19 cellular contexts compared by ENCODE assay signal in genomic region chr1:165254376-165254775, GRCh38.
"Had no signal": no experiment of that assay in that cellular context is flagged by ENCODE, and none has a peak within 500 bp of the region (broad histone marks: within the 10 kb centered on the region; RNA-seq: fewer than 3 reads in every experiment).

No MANE protein-coding gene starts in this region.

- H3K4me3 ChIP-seq: gastrocnemius medialis, heart right ventricle, spleen, thyroid gland had no signal

- H3K27ac ChIP-seq: gastrocnemius medialis, heart right ventricle, spleen, thyroid gland had no signal

- H3K36me3 Mint-ChIP-seq: activated CD4-positive, alpha-beta memory T cell treated with anti-CD3 and anti-CD28 coated beads for 36 hours; activated naive CD8-positive, alpha-beta T cell treated with anti-CD3 and anti-CD28 coated beads for 36 hours; natural killer cell; stimulated activated naive B cell treated with anti-CD40 and anti-IgM and Interleukin-4, amounts not matched to agents 10 μg/mL and 1 μg/mL and 100 μg/mL, for 72 hours had no signal

- H3K4me1 ChIP-seq: spleen, thyroid gland had no signal

- H3K27me3 ChIP-seq: gastrocnemius medialis, thyroid gland had no signal

- H3K4me1 Mint-ChIP-seq: activated B cell treated with CpG ODN at 0.5 μM for 24 hours; activated naive CD8-positive, alpha-beta T cell treated with anti-CD3 and anti-CD28 coated beads for 36 hours; natural killer cell; stimulated activated naive B cell treated with anti-CD40 and anti-IgM and Interleukin-4, amounts not matched to agents 10 μg/mL and 1 μg/mL and 100 μg/mL, for 72 hours had no signal

- DNase-seq: activated B cell treated with CpG ODN at 0.5 μM for 24 hours; activated CD4-positive, alpha-beta memory T cell treated with anti-CD3 and anti-CD28 coated beads for 36 hours; activated CD4-positive, alpha-beta T cell treated with anti-CD3 and anti-CD28 coated beads for 4 hours; activated naive CD4-positive, alpha-beta T cell; activated naive CD8-positive, alpha-beta T cell treated with anti-CD3 and anti-CD28 coated beads for 36 hours; activated T-cell treated with anti-CD3 and anti-CD28 coated beads for 4 hours; amniotic stem cell; effector CD4-positive, alpha-beta T cell; gastrocnemius medialis; heart right ventricle; kidney glomerular epithelial cell; natural killer cell; spleen; stimulated activated CD4-positive, alpha-beta T cell treated with anti-CD3 and anti-CD28 coated beads, Interleukin-4, amount 100 ng/mL, for 4 hours; stimulated activated naive B cell treated with anti-CD40 and anti-IgM and Interleukin-4, amounts not matched to agents 10 μg/mL and 1 μg/mL and 100 μg/mL, for 72 hours; thyroid gland had no signal

- H3K9me3 Mint-ChIP-seq: activated B cell treated with CpG ODN at 0.5 μM for 24 hours; activated CD4-positive, alpha-beta memory T cell treated with anti-CD3 and anti-CD28 coated beads for 36 hours; activated naive CD8-positive, alpha-beta T cell treated with anti-CD3 and anti-CD28 coated beads for 36 hours; activated T-helper 1 cell treated with anti-CD3 and anti-CD28 coated beads, Interleukin-12 subunit alpha, Interleukin-12 subunit beta, Interleukin-2, Interleukin-4 antibody, amounts not matched to agents 30 ng/mL and 10 ng/mL and 1 ng/mL, durations not matched to agents 14 hours and 24 hours and 36 hours; natural killer cell had no signal

- H3K27ac Mint-ChIP-seq: activated B cell treated with CpG ODN at 0.5 μM for 24 hours; activated CD4-positive, alpha-beta memory T cell treated with anti-CD3 and anti-CD28 coated beads for 36 hours; activated naive CD8-positive, alpha-beta T cell treated with anti-CD3 and anti-CD28 coated beads for 36 hours; activated T-helper 1 cell treated with anti-CD3 and anti-CD28 coated beads, Interleukin-12 subunit alpha, Interleukin-12 subunit beta, Interleukin-2, Interleukin-4 antibody, amounts not matched to agents 30 ng/mL and 10 ng/mL and 1 ng/mL, durations not matched to agents 14 hours and 24 hours and 36 hours; natural killer cell; stimulated activated naive B cell treated with anti-CD40 and anti-IgM and Interleukin-4, amounts not matched to agents 10 μg/mL and 1 μg/mL and 100 μg/mL, for 72 hours had no signal

- H3K9me3 ChIP-seq: gastrocnemius medialis, heart right ventricle, thyroid gland had no signal

- H3K4me3 Mint-ChIP-seq: activated B cell treated with CpG ODN at 0.5 μM for 24 hours; activated CD4-positive, alpha-beta memory T cell treated with anti-CD3 and anti-CD28 coated beads for 36 hours; activated naive CD8-positive, alpha-beta T cell treated with anti-CD3 and anti-CD28 coated beads for 36 hours; activated T-helper 1 cell treated with anti-CD3 and anti-CD28 coated beads, Interleukin-12 subunit alpha, Interleukin-12 subunit beta, Interleukin-2, Interleukin-4 antibody, amounts not matched to agents 30 ng/mL and 10 ng/mL and 1 ng/mL, durations not matched to agents 14 hours and 24 hours and 36 hours; natural killer cell; stimulated activated naive B cell treated with anti-CD40 and anti-IgM and Interleukin-4, amounts not matched to agents 10 μg/mL and 1 μg/mL and 100 μg/mL, for 72 hours had no signal

- FAIRE-seq: TTC549, urothelium cell line had no signal

- ATAC-seq: gastrocnemius medialis; heart right ventricle; natural killer cell; stimulated activated naive B cell treated with anti-CD40 and anti-IgM and Interleukin-4, amounts not matched to agents 10 μg/mL and 1 μg/mL and 100 μg/mL, for 72 hours had no signal

- H3K36me3 ChIP-seq: gastrocnemius medialis, heart right ventricle, spleen, thyroid gland had no signal
